Comparison of ENCODE assay signal across 36 cellular contexts in genomic region chr17:76086384-76086783, GRCh38. TPM values are rescaled to one million over a fixed set of nuclear protein-coding genes. Genes with fewer than 3 reads are reported as not detected.
"Had no signal": no experiment of that assay in that cellular context is flagged by ENCODE, and none has a peak within 500 bp of the region (broad histone marks: within the 10 kb centered on the region; RNA-seq: fewer than 3 reads in every experiment).

No MANE protein-coding gene starts in this region.

- ATAC-seq: activated CD4-positive, CD25-positive, alpha-beta regulatory T cell treated with anti-CD3 and anti-CD28 coated beads, Interleukin-2, amount 50 U/mL, for 24 hours; gastroesophageal sphincter; left cardiac atrium; left ventricle myocardium superior; pancreas had no signal

- FAIRE-seq: endothelial cell of umbilical vein, pancreas had no signal

- H3K4me3 ChIP-seq: gastroesophageal sphincter, hepatocyte, pancreas, right atrium auricular region, smooth muscle cell, suprapubic skin, tibial artery had no signal

- H3K4me1 ChIP-seq: gastroesophageal sphincter, pancreas, suprapubic skin, tibial artery had no signal

- H3K27ac ChIP-seq: gastroesophageal sphincter, hepatocyte, pancreas, right atrium auricular region, suprapubic skin, tibial artery, WERI-Rb-1 had no signal

- H3K9me3 Mint-ChIP-seq: activated CD4-positive, alpha-beta memory T cell treated with anti-CD3 and anti-CD28 coated beads for 36 hours; activated CD4-positive, alpha-beta T cell treated with anti-CD3 and anti-CD28 coated beads, Interleukin-2, amount 10 ng/mL, durations not matched to agents 24 days and 14 days; activated naive CD4-positive, alpha-beta T cell treated with anti-CD3 and anti-CD28 coated beads, Interleukin-2, amount 10 ng/mL, durations not matched to agents 7 days and 5 days; activated T-helper 1 cell treated with anti-CD3 and anti-CD28 coated beads, Interleukin-12 subunit alpha, Interleukin-12 subunit beta, Interleukin-2, Interleukin-4 antibody, amounts not matched to agents 30 ng/mL and 10 ng/mL and 1 ng/mL, durations not matched to agents 14 hours and 24 hours and 36 hours; mesothelial cell of epicardium; naive B cell; T-helper 1 cell treated with Interleukin-12 subunit alpha and Interleukin-12 subunit beta and Interleukin-4 antibody, amounts not matched to agents 30 μg/mL and 1 μg/mL, for 36 hours had no signal

- H3K9me3 ChIP-seq: gastroesophageal sphincter, pancreas, right atrium auricular region, suprapubic skin, tibial artery had no signal

- DNase-seq: activated CD4-positive, alpha-beta memory T cell treated with anti-CD3 and anti-CD28 coated beads for 36 hours; activated CD4-positive, alpha-beta T cell treated with anti-CD3 and anti-CD28 coated beads, Interleukin-2, amount 10 ng/mL, durations not matched to agents 24 days and 14 days; activated CD8-positive, alpha-beta memory T cell treated with anti-CD3 and anti-CD28 coated beads, Interleukin-2, amount 50 U/mL, for 4 hours; activated gamma-delta T cell; activated naive CD4-positive, alpha-beta T cell treated with anti-CD3 and anti-CD28 coated beads, Interleukin-2, amount 10 ng/mL, durations not matched to agents 7 days and 5 days; activated T-cell treated with anti-CD3 and anti-CD28 coated beads, Interleukin-2, amount 50 U/mL, for 1 hour; amygdala; caudate nucleus; islet precursor cell; left cardiac atrium; left ventricle myocardium superior; mammary epithelial cell; naive B cell; stimulated activated CD4-positive, alpha-beta T cell treated with anti-CD3 and anti-CD28 coated beads, Interleukin-1b, Interleukin-23, amount 100 ng/mL, for 48 hours; stimulated activated CD4-positive, alpha-beta T cell treated with anti-CD3 and anti-CD28 coated beads, Interleukin-4, amount 100 ng/mL, for 4 hours; stimulated activated CD8-positive, alpha-beta memory T cell treated with anti-CD3 and anti-CD28 coated beads, Interleukin-4, amount 100 ng/mL, for 48 hours; stimulated activated naive CD4-positive, alpha-beta T cell; T-helper 9 cell; tibial artery; WERI-Rb-1 had no signal

- H3K4me1 Mint-ChIP-seq: activated CD4-positive, alpha-beta T cell treated with anti-CD3 and anti-CD28 coated beads, Interleukin-2, amount 10 ng/mL, durations not matched to agents 24 days and 14 days had no signal

- H3K4me3 Mint-ChIP-seq: activated CD4-positive, alpha-beta memory T cell treated with anti-CD3 and anti-CD28 coated beads for 36 hours; activated CD4-positive, alpha-beta T cell treated with anti-CD3 and anti-CD28 coated beads, Interleukin-2, amount 10 ng/mL, durations not matched to agents 24 days and 14 days; activated naive CD4-positive, alpha-beta T cell treated with anti-CD3 and anti-CD28 coated beads, Interleukin-2, amount 10 ng/mL, durations not matched to agents 7 days and 5 days; activated T-helper 1 cell treated with anti-CD3 and anti-CD28 coated beads, Interleukin-12 subunit alpha, Interleukin-12 subunit beta, Interleukin-2, Interleukin-4 antibody, amounts not matched to agents 30 ng/mL and 10 ng/mL and 1 ng/mL, durations not matched to agents 14 hours and 24 hours and 36 hours; mesothelial cell of epicardium; naive B cell; T-helper 1 cell treated with Interleukin-12 subunit alpha and Interleukin-12 subunit beta and Interleukin-4 antibody, amounts not matched to agents 30 μg/mL and 1 μg/mL, for 36 hours had no signal

- H3K27ac Mint-ChIP-seq: activated CD4-positive, alpha-beta memory T cell treated with anti-CD3 and anti-CD28 coated beads for 36 hours; activated CD4-positive, alpha-beta T cell treated with anti-CD3 and anti-CD28 coated beads, Interleukin-2, amount 10 ng/mL, durations not matched to agents 24 days and 14 days; activated naive CD4-positive, alpha-beta T cell treated with anti-CD3 and anti-CD28 coated beads, Interleukin-2, amount 10 ng/mL, durations not matched to agents 7 days and 5 days; activated T-helper 1 cell treated with anti-CD3 and anti-CD28 coated beads, Interleukin-12 subunit alpha, Interleukin-12 subunit beta, Interleukin-2, Interleukin-4 antibody, amounts not matched to agents 30 ng/mL and 10 ng/mL and 1 ng/mL, durations not matched to agents 14 hours and 24 hours and 36 hours; mesothelial cell of epicardium; T-helper 1 cell treated with Interleukin-12 subunit alpha and Interleukin-12 subunit beta and Interleukin-4 antibody, amounts not matched to agents 30 μg/mL and 1 μg/mL, for 36 hours had no signal

RNA-seq across cellular contexts. Expression of gene ZACN, which starts 7.4 kb away (rescaled TPM):
- total RNA-seq: endothelial cell of umbilical vein, fibroblast of lung, fibroblast of villous mesenchyme, gastroesophageal sphincter, hepatocyte, left cardiac atrium, left ventricle myocardium superior, mammary epithelial cell, pulmonary artery endothelial cell, right atrium auricular region, smooth muscle cell, suprapubic skin, urinary bladder had no signal
- polyA plus RNA-seq: fibroblast of lung, mammary epithelial cell, neural cell had no signal

RNA-seq across cellular contexts. Expression of gene GALR2, which starts 11.8 kb away (rescaled TPM):
- total RNA-seq: endothelial cell of umbilical vein, fibroblast of lung, fibroblast of villous mesenchyme, gastroesophageal sphincter, hepatocyte, left cardiac atrium, left ventricle myocardium superior, mammary epithelial cell, mesothelial cell of epicardium, pulmonary artery endothelial cell, right atrium auricular region, smooth muscle cell, urinary bladder had no signal
- polyA plus RNA-seq: fibroblast of lung, neural cell, smooth muscle cell had no signal

RNA-seq across cellular contexts. Expression of gene FOXJ1, which starts 54.7 kb away (rescaled TPM):
- total RNA-seq: activated T-helper 1 cell treated with anti-CD3 and anti-CD28 coated beads, Interleukin-12 subunit alpha, Interleukin-12 subunit beta, Interleukin-2, Interleukin-4 antibody, amounts not matched to agents 30 ng/mL and 10 ng/mL and 1 ng/mL, durations not matched to agents 14 hours and 24 hours and 36 hours; endothelial cell of umbilical vein; fibroblast of lung; fibroblast of villous mesenchyme; gastroesophageal sphincter; left cardiac atrium; left ventricle myocardium superior; mammary epithelial cell; pulmonary artery endothelial cell; right atrium auricular region; smooth muscle cell had no signal
- polyA plus RNA-seq: endothelial cell of umbilical vein, fibroblast of lung, mammary epithelial cell, smooth muscle cell had no signal
